Comparison of ENCODE assay signal across 24 cellular contexts in the genomic region with DNA sequence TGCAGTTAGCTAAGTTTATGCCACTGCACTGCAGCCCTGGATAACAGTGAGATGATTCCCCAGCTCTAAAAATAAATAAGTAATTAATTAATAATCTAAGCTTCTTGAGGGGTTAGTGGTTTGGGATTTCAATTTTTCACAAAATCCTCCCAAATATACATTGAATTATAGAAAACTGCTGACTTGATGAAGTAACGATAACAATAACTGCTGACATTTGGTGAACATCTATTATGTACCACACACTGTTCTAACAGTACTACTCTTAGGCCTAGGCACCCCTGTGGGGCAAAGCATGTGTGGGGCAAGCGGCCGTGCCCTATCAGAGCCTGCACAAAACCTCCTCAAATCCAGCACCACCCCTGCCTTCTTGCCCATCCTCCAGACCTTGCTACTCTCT.
"Had no signal": no experiment of that assay in that cellular context is flagged by ENCODE, and none has a peak within 500 bp of the region (broad histone marks: within the 10 kb centered on the region; RNA-seq: fewer than 3 reads in every experiment).

No MANE protein-coding gene starts in this region.

- H3K4me3 Mint-ChIP-seq: mesothelial cell of epicardium; naive B cell; natural killer cell; nephron progenitor cell; neural progenitor cell; stimulated activated naive CD8-positive, alpha-beta T cell treated with anti-CD3 and anti-CD28 coated beads, Interleukin-15, Interleukin-2, amounts not matched to agents 100 ng/mL and 50 ng/mL, for 24 hours; type B pancreatic cell had no signal

- H3K4me3 ChIP-seq: hepatocyte, left ventricle myocardium inferior, lung, neural progenitor cell, ovary, right atrium auricular region, skin epidermis, suprapubic skin, thoracic aorta, tibial artery, vagina had no signal

- DNase-seq: left ventricle myocardium inferior; naive B cell; natural killer cell; nephron progenitor cell; ovary; stimulated activated CD4-positive, alpha-beta T cell treated with anti-CD3 and anti-CD28 coated beads, Interleukin-12 subunit alpha, Interleukin-12 subunit beta, amount 100 ng/mL, for 4 hours; stimulated activated CD4-positive, alpha-beta T cell treated with anti-CD3 and anti-CD28 coated beads, Interleukin-15, amount 100 ng/mL, for 24 hours; stimulated activated CD4-positive, alpha-beta T cell treated with anti-CD3 and anti-CD28 coated beads, Interleukin-2, amount 100 ng/mL, for 24 hours; stimulated activated CD4-positive, alpha-beta T cell treated with anti-CD3 and anti-CD28 coated beads, Interleukin-4, amount 100 ng/mL, for 1 hour; stimulated activated naive CD4-positive, alpha-beta T cell; tibial artery had no signal

- H2AFZ ChIP-seq: hepatocyte, neural progenitor cell had no signal

- H3K9me3 ChIP-seq: left ventricle myocardium inferior, ovary, right atrium auricular region, suprapubic skin, thoracic aorta, tibial artery, vagina had no signal

- H3K36me3 Mint-ChIP-seq: mesothelial cell of epicardium, naive B cell, natural killer cell, neural progenitor cell had no signal

- H3K27ac ChIP-seq: hepatocyte, left ventricle myocardium inferior, neural progenitor cell, ovary, right atrium auricular region, skin epidermis, suprapubic skin, thoracic aorta, tibial artery, vagina had no signal

- H3K36me3 ChIP-seq: left ventricle myocardium inferior, neural progenitor cell, ovary, right atrium auricular region, suprapubic skin, thoracic aorta, tibial artery, vagina had no signal

- H3K4me1 ChIP-seq: left ventricle myocardium inferior, right atrium auricular region, suprapubic skin, tibial artery, vagina had no signal

- H3K79me2 ChIP-seq: hepatocyte had no signal

- H3K4me1 Mint-ChIP-seq: naive B cell, natural killer cell had no signal

- H3K27me3 ChIP-seq: hepatocyte, neural progenitor cell, ovary, right atrium auricular region, suprapubic skin, tibial artery, vagina had no signal

- ATAC-seq: natural killer cell, sciatic nerve had no signal

- H3K27ac Mint-ChIP-seq: mesothelial cell of epicardium; naive B cell; natural killer cell; nephron progenitor cell; neural progenitor cell; progenitor cell of endocrine pancreas; stimulated activated naive CD8-positive, alpha-beta T cell treated with anti-CD3 and anti-CD28 coated beads, Interleukin-15, Interleukin-2, amounts not matched to agents 100 ng/mL and 50 ng/mL, for 24 hours; type B pancreatic cell had no signal

- H3K27me3 Mint-ChIP-seq: naive B cell, progenitor cell of endocrine pancreas had no signal

- H3K4me2 ChIP-seq: hepatocyte, neural progenitor cell had no signal
